ENCODE assay signal across 23 cellular contexts in genomic region chr20:25286917-25287316, GRCh38. TPM values are rescaled to one million over a fixed set of nuclear protein-coding genes. Genes with fewer than 3 reads are reported as not detected.
DNase-seq lines count a peak whose midpoint lies in the region; ATAC-seq, FAIRE-seq and TF ChIP-seq lines count a peak whose summit lies in the region.
"Had no signal": no experiment of that assay in that cellular context is flagged by ENCODE, and none has a peak within 500 bp of the region (broad histone marks: within the 10 kb centered on the region; RNA-seq: fewer than 3 reads in every experiment).

No MANE protein-coding gene starts in this region.

- peak; percentile 28 for DNase-seq in activated effector memory CD4-positive, alpha-beta T cell treated with anti-CD3 and anti-CD28 coated beads, Interleukin-2, amount 50 U/mL, for 16 hours
- DNase-seq in activated effector memory CD4-positive, alpha-beta T cell treated with Interleukin-2 at 50 U/mL for 16 hours: no peak
- DNase-seq in activated CD4-positive, alpha-beta memory T cell treated with anti-CD3 and anti-CD28 coated beads for 36 hours: no peak
- DNase-seq in kidney: peak; percentile 41
- peak; percentile 62 for DNase-seq in spleen
- DNase-seq in NCI-H1048 (lab: John Stamatoyannopoulos, UW): no peak
- DNase-seq in HPDE6-E6E7 (ENCODE audit: extremely low spot score): no peak
- DNase-seq: DMS 273 treated with DMSO at 0.1 percent for 48 hours, esophagus squamous epithelium, GDM1, MV-4-11, NCI-H2029 treated with DMSO at 0.1 percent for 48 hours, NCI-H510A treated with DMSO at 0.1 percent for 48 hours, SHP77 had no signal

- peaks cover 19% of the 10 kb centered on the region for H3K36me3 Mint-ChIP-seq in activated CD4-positive, alpha-beta memory T cell treated with anti-CD3 and anti-CD28 coated beads for 36 hours

- WGBS in spleen, 5 donors: 92 to 96% (median 94%) methylated on average over 8 to 12 of the region's 12 CpGs

- H3K36me3 ChIP-seq in kidney (ENCODE audit: control insufficient read depth in 1 of 2, insufficient read depth in 2 of 2, low read length in 2 of 2) (peaks cover 15 to 31% of the 10 kb centered on the region in 2 donors), spleen (peaks cover 0 to 100% (median 80%) of the 10 kb centered on the region in 6 donors)

- H3K9me3 ChIP-seq in kidney (ENCODE audit: control insufficient read depth in 1 of 2, low read length in 2 of 2) (no peaks in the 10 kb centered on the region), spleen (no peaks in the 10 kb centered on the region)
- H3K9me3 ChIP-seq: esophagus squamous epithelium had no signal

- peak overlapping the region; percentile 19 for H3K27ac Mint-ChIP-seq in activated CD4-positive, alpha-beta memory T cell treated with anti-CD3 and anti-CD28 coated beads for 36 hours
- H3K27ac Mint-ChIP-seq: memory B cell, progenitor cell of endocrine pancreas had no signal

- H3K9ac ChIP-seq in kidney (ENCODE audit: low read length in 2 of 2): no peak overlapping the region

- H3K4me3 Mint-ChIP-seq in activated CD4-positive, alpha-beta memory T cell treated with anti-CD3 and anti-CD28 coated beads for 36 hours: no peak overlapping the region
- H3K4me3 Mint-ChIP-seq: activated naive CD8-positive, alpha-beta T cell; memory B cell; naive thymus-derived CD8-positive, alpha-beta T cell had no signal

- no peaks in the 10 kb centered on the region for H3K4me1 ChIP-seq in kidney (ENCODE audit: control insufficient read depth in 1 of 2, insufficient read depth in 1 of 2, low read depth in 1 of 2, low read length in 2 of 2)
- H3K4me1 ChIP-seq in spleen: peaks cover 0 to 9% (median 2%) of the 10 kb centered on the region in 6 donors

- H3K27ac ChIP-seq in kidney (ENCODE audit: low read depth in 2 of 2, low read length in 2 of 2) (no peak overlapping the region), spleen (no peak overlapping the region)
- H3K27ac ChIP-seq: esophagus squamous epithelium had no signal

- H3K4me1 Mint-ChIP-seq in activated CD4-positive, alpha-beta memory T cell treated with anti-CD3 and anti-CD28 coated beads for 36 hours (ENCODE audit: low read depth): no peaks in the 10 kb centered on the region

- TF ChIP-seq POLR2A in spleen (IDR thresholded peaks at IDR 0.05): no peak

- FAIRE-seq in kidney (lab: Jason Lieb, UNC): no peak
- FAIRE-seq: A204.1, bronchial epithelial cell, GM12878, K562 had no signal

- no peaks in the 10 kb centered on the region for H3K27me3 ChIP-seq in spleen (replicated peaks in 1 of 7)
- H3K27me3 ChIP-seq: esophagus squamous epithelium had no signal

- no peaks in the 10 kb centered on the region for H3K27me3 Mint-ChIP-seq in activated CD4-positive, alpha-beta memory T cell treated with anti-CD3 and anti-CD28 coated beads for 36 hours
- H3K27me3 Mint-ChIP-seq: activated naive CD8-positive, alpha-beta T cell; memory B cell; naive thymus-derived CD8-positive, alpha-beta T cell; progenitor cell of endocrine pancreas had no signal

- TF ChIP-seq CTCF in kidney (IDR thresholded peaks at IDR 0.05; ENCODE audit: borderline replicate concordance, extremely low read depth, insufficient read depth) (no peak), spleen (IDR thresholded peaks at IDR 0.05 in 8 of 11, conservative IDR thresholded peaks at IDR 0.05 in 3 of 11) (no peak)

- H3K9me3 Mint-ChIP-seq in activated CD4-positive, alpha-beta memory T cell treated with anti-CD3 and anti-CD28 coated beads for 36 hours: no peaks in the 10 kb centered on the region
- H3K9me3 Mint-ChIP-seq: memory B cell; naive thymus-derived CD8-positive, alpha-beta T cell had no signal

- no peak overlapping the region for H3K4me3 ChIP-seq in kidney (ENCODE audit: low read length in 2 of 2)
- H3K4me3 ChIP-seq in spleen: no peak overlapping the region
- H3K4me3 ChIP-seq: esophagus squamous epithelium, GM12878, K562 had no signal

- POLR2A ChIA-PET in activated CD4-positive, alpha-beta memory T cell treated with anti-CD3 and anti-CD28 coated beads for 36 hours (lab: Charles Lee): no interaction called here

- CTCF ChIA-PET in activated CD4-positive, alpha-beta memory T cell treated with anti-CD3 and anti-CD28 coated beads for 36 hours (lab: Charles Lee): interaction anchor here (1.5 kb wide), 2 partner anchors 13 to 112 kb away, joined by 3 to 5 read pairs; no protein-coding TSS in a partner anchor

- intact Hi-C loops in activated CD4-positive, alpha-beta memory T cell treated with anti-CD3 and anti-CD28 coated beads for 36 hours (cut with micrococcal nuclease): no loop called here
- intact Hi-C loops in kidney (cut with DNase I) (no loop called here), spleen (cut with DNase I; ENCODE audit: low total_unique reads) (no loop called here)

- ATAC-seq in GM19351 (IDR thresholded peaks at IDR 0.05; ENCODE audit: unreplicated experiment): no peak
- ATAC-seq: GM12878; K562; naive thymus-derived CD8-positive, alpha-beta T cell had no signal

RNA-seq across cellular contexts. Expression of gene PYGB, which starts 39.0 kb away (rescaled TPM):
- 10 to 100 TPM; 23.4 to 24.0 TPM for total RNA-seq in activated CD4-positive, alpha-beta memory T cell treated with anti-CD3 and anti-CD28 coated beads for 36 hours
- total RNA-seq in kidney (176 TPM), spleen (10 to 100 TPM; 27.0 to 47.8 (median 34.4) TPM)
- polyA plus RNA-seq in kidney (ENCODE audit: insufficient read depth, low read depth, low replicate concordance) (50.9 TPM), spleen (10 to 100 TPM; 10.5 to 29.4 (median 18.2) TPM)

Comparison
In these comparisons a context has a peak if more than half of its experiments do, and no peak if none do; other contexts are left out.
1. DNase-seq: peak in activated effector memory CD4-positive, alpha-beta T cell treated with anti-CD3 and anti-CD28 coated beads, Interleukin-2, amount 50 U/mL, for 16 hours (single experiment), kidney (single experiment) and spleen (single experiment); none in activated effector memory CD4-positive, alpha-beta T cell treated with Interleukin-2 at 50 U/mL for 16 hours (single experiment), activated CD4-positive, alpha-beta memory T cell treated with anti-CD3 and anti-CD28 coated beads for 36 hours (single experiment), NCI-H1048 (single experiment) and HPDE6-E6E7 (single experiment).